10 cellular contexts compared by ENCODE assay signal in the genomic region with DNA sequence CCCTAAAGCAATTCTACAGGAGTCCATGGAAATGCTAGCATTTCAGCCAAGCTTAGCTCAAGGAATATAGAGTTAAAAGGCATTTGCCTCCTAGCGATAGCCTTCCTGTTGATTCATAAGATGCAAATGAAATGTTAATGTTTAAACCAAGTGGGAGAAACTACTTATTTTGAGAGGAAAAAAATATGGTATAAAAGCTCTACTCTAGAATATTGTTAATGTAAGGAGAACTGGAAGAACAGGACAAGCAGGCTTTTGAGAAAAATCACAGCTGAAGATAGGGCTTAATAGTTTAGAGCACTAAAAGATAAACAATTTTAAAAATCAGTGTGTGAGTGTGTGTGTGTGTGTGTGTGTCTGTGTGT. TPM values are rescaled to one million over a fixed set of nuclear protein-coding genes. Genes with fewer than 3 reads are reported as not detected.
A peak's percentile ranks its signal among the peaks of the same experiment; 100 is the strongest.
DNase-seq lines count a peak whose midpoint lies in the region; ATAC-seq, FAIRE-seq and TF ChIP-seq lines count a peak whose summit lies in the region.
"Had no signal": no experiment of that assay in that cellular context is flagged by ENCODE, and none has a peak within 500 bp of the region (broad histone marks: within the 10 kb centered on the region; RNA-seq: fewer than 3 reads in every experiment).

No MANE protein-coding gene starts in this region.

- no peak overlapping the region for H2BK20ac ChIP-seq in H1 (ENCODE audit: low read length)

- no peak for DNase-seq in CD4-positive, alpha-beta T cell
- DNase-seq in H1 (ENCODE audit: low read depth in 1 of 2, low spot score in 2 of 2) (no peak), vagina (ENCODE audit: extremely low spot score in 2 of 2) (no peak), esophagus squamous epithelium (lab: John Stamatoyannopoulos, UW) (no peak)
- DNase-seq in natural killer cell treated with Interleukin-12 subunit alpha and Interleukin-12 subunit beta and Interleukin-15 and Interleukin-18, amount 100 ng/mL, for 72 hours (ENCODE audit: low spot score): no peak
- no peak for DNase-seq in activated CD8-positive, alpha-beta memory T cell treated with anti-CD3 and anti-CD28 coated beads, Interleukin-2, amount 50 U/mL, for 4 hours
- DNase-seq: SJCRH30 had no signal

- 0 out of 2 replicates have a peak overlapping the region, but pooled peaks have one; percentile 27 for H3K18ac ChIP-seq in H1 (ENCODE audit: extremely low read depth, low read length)

- no peak overlapping the region for H3K14ac ChIP-seq in H1 (ENCODE audit: insufficient read length)

- peak overlapping the region; percentile 96 for H3K9ac ChIP-seq in OCI-LY3 (ENCODE audit: low read length)
- H3K9ac ChIP-seq in H1 (replicated peaks in 1 of 4; ENCODE audit: extremely low read depth in 1 of 4, low read depth in 3 of 4, low read length in 3 of 4): peak overlapping the region in 2 of 4 experiments; percentile 35; a peak in 3 of 7 replicates

- no peaks in the 10 kb centered on the region for H3K79me1 ChIP-seq in H1 (ENCODE audit: low read depth, low read length)

- H4K8ac ChIP-seq in H1 (ENCODE audit: extremely low read depth, insufficient read depth, low read length): no peak overlapping the region

- peaks cover 12% of the 10 kb centered on the region for H3K36me3 Mint-ChIP-seq in CD4-positive, alpha-beta T cell (ENCODE audit: low read depth)
- H3K36me3 Mint-ChIP-seq in natural killer cell treated with Interleukin-12 subunit alpha and Interleukin-12 subunit beta and Interleukin-15 and Interleukin-18, amount 100 ng/mL, for 72 hours: no peaks in the 10 kb centered on the region

- peak overlapping the region; percentile 92 for H3K4me3 ChIP-seq in OCI-LY3 (ENCODE audit: low read length)
- peak overlapping the region; percentile 28 to 76 (median 62); a peak in 7 of 8 replicates for H3K4me3 ChIP-seq in H1 (ENCODE audit: extremely low read depth in 1 of 4, insufficient read depth in 2 of 4, low read depth in 3 of 4, low read length in 4 of 4)
- peak overlapping the region in 1 of 2 donors; percentile 68 for H3K4me3 ChIP-seq in vagina
- peak overlapping the region in 2 of 4 donors; percentile 58 to 71 for H3K4me3 ChIP-seq in esophagus squamous epithelium
- H3K4me3 ChIP-seq: SJCRH30 had no signal

- H2BK12ac ChIP-seq in H1 (ENCODE audit: low read depth, low read length): peak overlapping the region; percentile 86; the same call in 1 of the 2 replicates

- H3K23me2 ChIP-seq in H1 (ENCODE audit: low read depth, low read length): peaks cover 35% of the 10 kb centered on the region

- H4K20me1 ChIP-seq in OCI-LY3 (ENCODE audit: insufficient read depth, low read length) (peaks cover under 1% of the 10 kb centered on the region; the same call in 1 of the 2 replicates), H1 (replicated peaks in 1 of 2; ENCODE audit: control insufficient read depth in 1 of 2, insufficient read depth in 2 of 2, low read length in 2 of 2) (peaks cover 0 to 2% of the 10 kb centered on the region in 2 experiments)

- no peak overlapping the region for H2BK15ac ChIP-seq in H1 (ENCODE audit: low read length)

- no peak overlapping the region for H2BK5ac ChIP-seq in H1 (ENCODE audit: low read depth, low read length)

- 12% methylated on average over 1 of the region's 1 CpG; no CpG with 5 or more reads in 1 of the 2 experiments for WGBS in H1 (ENCODE audit: extremely low coverage in 1 of 2, insufficient coverage in 1 of 2, insufficient read length in 1 of 2, insufficient replicate concordance in 2 of 2, low coverage in 1 of 2, low lambda C conversion rate in 2 of 2, missing lambda C conversion rate in 1 of 2), 2 experiments
- WGBS in esophagus squamous epithelium, 2 donors: 38 to 50% methylated on average over 1 of the region's 1 CpG

- intact Hi-C loops in CD4-positive, alpha-beta T cell (cut with DNase I, micrococcal nuclease): loop anchor here in 1 of 2 experiments (10.0 kb wide), 2 partner anchors 760 to 800 kb away; no protein-coding TSS in a partner anchor
- intact Hi-C loops in vagina (cut with DNase I): no loop called here
- intact Hi-C loops in esophagus squamous epithelium (cut with DNase I): no loop called here

- no peak overlapping the region for H4K91ac ChIP-seq in H1 (replicated peaks; ENCODE audit: insufficient read length, low read length)

- H3K4ac ChIP-seq in H1 (replicated peaks; ENCODE audit: insufficient read length, low read depth, low read length): no peak overlapping the region

- H3K36me3 ChIP-seq in OCI-LY3 (replicated peaks; ENCODE audit: low read depth, low read length): no peaks in the 10 kb centered on the region
- H3K36me3 ChIP-seq in H1 (ENCODE audit: control insufficient read depth in 2 of 4, insufficient read depth in 4 of 4, low read length in 3 of 4): no peaks in the 10 kb centered on the region
- H3K36me3 ChIP-seq in vagina: no peaks in the 10 kb centered on the region
- H3K36me3 ChIP-seq in esophagus squamous epithelium: no peaks in the 10 kb centered on the region
- H3K36me3 ChIP-seq: SJCRH30 had no signal

- TF ChIP-seq RAD21 in H1 (IDR thresholded peaks at IDR 0.05 in 1 of 2, conservative IDR thresholded peaks at IDR 0.05 in 1 of 2; ENCODE audit: low read depth in 2 of 2, low read length in 2 of 2): no peak

- no peak overlapping the region for H4K5ac ChIP-seq in H1 (ENCODE audit: insufficient read length, low read depth, low read length)

- peaks cover 37% of the 10 kb centered on the region for H3K27me3 Mint-ChIP-seq in CD4-positive, alpha-beta T cell
- H3K27me3 Mint-ChIP-seq in natural killer cell treated with Interleukin-12 subunit alpha and Interleukin-12 subunit beta and Interleukin-15 and Interleukin-18, amount 100 ng/mL, for 72 hours: peaks cover 24 to 34% of the 10 kb centered on the region in 2 donors

- FAIRE-seq in H1 (lab: Jason Lieb, UNC): no peak
- FAIRE-seq: GM12891 had no signal

- H3K23ac ChIP-seq in H1 (ENCODE audit: insufficient read length): no peak overlapping the region

- no peak overlapping the region for H3K27ac ChIP-seq in CD4-positive, alpha-beta T cell (ENCODE audit: low read depth, low read length)
- H3K27ac ChIP-seq in OCI-LY3 (ENCODE audit: low read length) (peak overlapping the region; percentile 89), H1 (ENCODE audit: low read depth, low read length) (no peak overlapping the region), vagina (no peak overlapping the region), esophagus squamous epithelium (no peak overlapping the region)
- H3K27ac ChIP-seq: SJCRH30 had no signal

- TF ChIP-seq POLR2A in H1 (IDR thresholded peaks at IDR 0.05; ENCODE audit: control extremely low read depth in 1 of 2, low read depth in 2 of 2, low read length in 2 of 2) (no peak), vagina (IDR thresholded peaks at IDR 0.05) (no peak), esophagus squamous epithelium (IDR thresholded peaks at IDR 0.05) (no peak)

- H3K4me2 ChIP-seq in OCI-LY3 (ENCODE audit: low read length): peak overlapping the region; percentile 95
- peak overlapping the region; percentile 98 to 99 for H3K4me2 ChIP-seq in H1 (ENCODE audit: insufficient read depth in 1 of 2, low read depth in 2 of 2, low read length in 2 of 2)

- TF ChIP-seq EP300 in H1 (IDR thresholded peaks at IDR 0.05; ENCODE audit: borderline replicate concordance in 1 of 2, low read depth in 2 of 2, low read length in 2 of 2): no peak

- POLR2A ChIA-PET in CD4-positive, alpha-beta T cell (lab: Charles Lee): no interaction called here
- POLR2A ChIA-PET in H1 (lab: Charles Lee; ENCODE audit: partially characterized antibody): interaction anchor here (1.7 kb wide), 1 partner anchor 208 kb away, joined by 7 read pairs; no protein-coding TSS in a partner anchor

- H3K79me2 ChIP-seq in OCI-LY3 (ENCODE audit: low read length): peaks cover 36% of the 10 kb centered on the region
- H3K79me2 ChIP-seq in H1 (ENCODE audit: control insufficient read depth in 1 of 2, insufficient read depth in 2 of 2, low read length in 2 of 2): peaks cover 2 to 19% of the 10 kb centered on the region in 2 experiments; a peak in 3 of 4 replicates

- H3K27ac Mint-ChIP-seq in CD4-positive, alpha-beta T cell: no peak overlapping the region
- no peak overlapping the region for H3K27ac Mint-ChIP-seq in natural killer cell treated with Interleukin-12 subunit alpha and Interleukin-12 subunit beta and Interleukin-15 and Interleukin-18, amount 100 ng/mL, for 72 hours

- no peaks in the 10 kb centered on the region for H3K9me3 ChIP-seq in CD4-positive, alpha-beta T cell (ENCODE audit: control insufficient read depth, low read length)
- no peaks in the 10 kb centered on the region for H3K9me3 ChIP-seq in OCI-LY3 (ENCODE audit: insufficient read depth, low read length)
- H3K9me3 ChIP-seq in H1 (ENCODE audit: insufficient read depth in 2 of 2, low read depth in 1 of 2, low read length in 1 of 2): no peaks in the 10 kb centered on the region
- H3K9me3 ChIP-seq in vagina: no peaks in the 10 kb centered on the region
- H3K9me3 ChIP-seq in esophagus squamous epithelium: no peaks in the 10 kb centered on the region
- H3K9me3 ChIP-seq: SJCRH30 had no signal

- no peak overlapping the region for H3K56ac ChIP-seq in H1 (replicated peaks; ENCODE audit: insufficient read length, low read depth, low read length)

- peak overlapping the region; percentile 91 for H3K4me3 Mint-ChIP-seq in CD4-positive, alpha-beta T cell
- H3K4me3 Mint-ChIP-seq in natural killer cell treated with Interleukin-12 subunit alpha and Interleukin-12 subunit beta and Interleukin-15 and Interleukin-18, amount 100 ng/mL, for 72 hours: peak overlapping the region; percentile 40

- TF ChIP-seq CTCF in CD4-positive, alpha-beta T cell (IDR thresholded peaks at IDR 0.05): no peak
- TF ChIP-seq CTCF in OCI-LY3 (IDR thresholded peaks at IDR 0.05; ENCODE audit: low read depth, low read length) (no peak), H1 (IDR thresholded peaks at IDR 0.05; ENCODE audit: control extremely low read depth in 1 of 3, insufficient read depth in 1 of 3, low read depth in 1 of 3, low read length in 3 of 3) (no peak), vagina (IDR thresholded peaks at IDR 0.05) (no peak), esophagus squamous epithelium (IDR thresholded peaks at IDR 0.05) (no peak)

- CTCF ChIA-PET in CD4-positive, alpha-beta T cell (lab: Charles Lee): no interaction called here
- CTCF ChIA-PET in H1 (lab: Charles Lee; ENCODE audit: partially characterized antibody): interaction anchor here (0.5 to 0.7 kb wide), 3 partner anchors 175 to 653 kb away, joined by 3 read pairs; no protein-coding TSS in a partner anchor

- no peak overlapping the region for H2AK5ac ChIP-seq in H1 (ENCODE audit: low read depth, low read length)

- H3K4me1 ChIP-seq in OCI-LY3 (ENCODE audit: low read length): peaks cover 35% of the 10 kb centered on the region
- peaks cover 0 to 12% (median 5%) of the 10 kb centered on the region in 4 experiments; a peak in 6 of 7 replicates for H3K4me1 ChIP-seq in H1 (replicated peaks in 1 of 4; ENCODE audit: control insufficient read depth in 3 of 4, insufficient read depth in 4 of 4, low read length in 3 of 4)
- peaks cover 39% of the 10 kb centered on the region for H3K4me1 ChIP-seq in vagina
- peaks cover 4 to 52% (median 10%) of the 10 kb centered on the region in 3 donors for H3K4me1 ChIP-seq in esophagus squamous epithelium
- H3K4me1 ChIP-seq: SJCRH30 had no signal

- H3K4me1 Mint-ChIP-seq in CD4-positive, alpha-beta T cell (ENCODE audit: low read depth): peaks cover 32% of the 10 kb centered on the region
- peaks cover 39 to 40% of the 10 kb centered on the region in 2 donors for H3K4me1 Mint-ChIP-seq in natural killer cell treated with Interleukin-12 subunit alpha and Interleukin-12 subunit beta and Interleukin-15 and Interleukin-18, amount 100 ng/mL, for 72 hours (ENCODE audit: low read depth in 2 of 2)

- H2AFZ ChIP-seq in OCI-LY3 (ENCODE audit: low read depth, low read length): 0 out of 2 replicates have a peak overlapping the region, but pooled peaks have one; percentile 89
- peak overlapping the region; percentile 33 for H2AFZ ChIP-seq in H1 (ENCODE audit: low read length)

- peaks cover 15% of the 10 kb centered on the region for H3K27me3 ChIP-seq in CD4-positive, alpha-beta T cell (ENCODE audit: control insufficient read depth, insufficient read depth, low read length)
- H3K27me3 ChIP-seq in OCI-LY3 (ENCODE audit: low read depth, low read length) (no peaks in the 10 kb centered on the region), H1 (replicated peaks in 1 of 4; ENCODE audit: control insufficient read depth in 3 of 4, extremely low read depth in 1 of 4, insufficient read depth in 3 of 4, low read length in 3 of 4) (no peaks in the 10 kb centered on the region), vagina (no peaks in the 10 kb centered on the region), esophagus squamous epithelium (peaks cover 0 to 5% (median 0%) of the 10 kb centered on the region in 4 donors)
- H3K27me3 ChIP-seq: SJCRH30 had no signal

- no peaks in the 10 kb centered on the region for H3K9me3 Mint-ChIP-seq in CD4-positive, alpha-beta T cell
- H3K9me3 Mint-ChIP-seq in natural killer cell treated with Interleukin-12 subunit alpha and Interleukin-12 subunit beta and Interleukin-15 and Interleukin-18, amount 100 ng/mL, for 72 hours: no peaks in the 10 kb centered on the region

- no peak overlapping the region for H2BK120ac ChIP-seq in H1 (replicated peaks; ENCODE audit: low read depth, low read length)

- ATAC-seq in CD4-positive, alpha-beta T cell (ENCODE audit: poor library complexity): no peak
- no peak for ATAC-seq in natural killer cell treated with Interleukin-12 subunit alpha and Interleukin-12 subunit beta and Interleukin-15 and Interleukin-18, amount 100 ng/mL, for 72 hours
- no peak for ATAC-seq in HG03039 (IDR thresholded peaks at IDR 0.05; ENCODE audit: unreplicated experiment)

RNA-seq across cellular contexts. Expression of a gene that starts 1.6 kb away (rescaled TPM):
- 1 to 10 TPM; 1.6 to 1.9 TPM for total RNA-seq in CD4-positive, alpha-beta T cell
- total RNA-seq in H1 (2021; fragmentation: NEBNext Ultra II Directional; extraction: Animal tissue kit (Norgen Biotek cat#: 25700)): 33.0 and 35.7 TPM in 2 replicates
- polyA plus RNA-seq in H1 (2011; rRNA removed): 9.1 and 10.8 TPM in 2 replicates
- 14.5 TPM for polyA plus RNA-seq in H1 (2011; cell fraction: cytosol; rRNA removed)
- 38.8 TPM for polyA plus RNA-seq in H1 (2011; cell fraction: nucleus; rRNA removed)
- 21.4 to 39.2 TPM (median 28.6 TPM) in 4 replicates for polyA plus RNA-seq in H1 (2012, experiment 1 of 2)
- polyA plus RNA-seq in H1 (2012, experiment 2 of 2): 1.9 TPM
- polyA plus RNA-seq in H1 (2013, experiment 1 of 2): 55.3 TPM
- polyA plus RNA-seq in H1 (2013, experiment 2 of 2): 49.9 TPM
- polyA minus RNA-seq in H1 (2011; rRNA and poly(A)+ RNA removed): 46.4 and 99.7 TPM in 2 replicates
- polyA minus RNA-seq in H1 (2011; cell fraction: cytosol; rRNA and poly(A)+ RNA removed): 37.0 TPM
- 112 TPM for polyA minus RNA-seq in H1 (2011; cell fraction: nucleus; rRNA and poly(A)+ RNA removed)
- 1 to 10 TPM; 8.0 to 9.0 TPM for total RNA-seq in natural killer cell treated with Interleukin-12 subunit alpha and Interleukin-12 subunit beta and Interleukin-15 and Interleukin-18, amount 100 ng/mL, for 72 hours
- total RNA-seq in vagina (15.2 TPM), esophagus squamous epithelium (10 to 100 TPM in 1 of 4 donors, 1 to 10 TPM in 3; 4.6 to 18.9 (median 8.0) TPM)
